2 cellular contexts compared by ENCODE assay signal in the genomic region with DNA sequence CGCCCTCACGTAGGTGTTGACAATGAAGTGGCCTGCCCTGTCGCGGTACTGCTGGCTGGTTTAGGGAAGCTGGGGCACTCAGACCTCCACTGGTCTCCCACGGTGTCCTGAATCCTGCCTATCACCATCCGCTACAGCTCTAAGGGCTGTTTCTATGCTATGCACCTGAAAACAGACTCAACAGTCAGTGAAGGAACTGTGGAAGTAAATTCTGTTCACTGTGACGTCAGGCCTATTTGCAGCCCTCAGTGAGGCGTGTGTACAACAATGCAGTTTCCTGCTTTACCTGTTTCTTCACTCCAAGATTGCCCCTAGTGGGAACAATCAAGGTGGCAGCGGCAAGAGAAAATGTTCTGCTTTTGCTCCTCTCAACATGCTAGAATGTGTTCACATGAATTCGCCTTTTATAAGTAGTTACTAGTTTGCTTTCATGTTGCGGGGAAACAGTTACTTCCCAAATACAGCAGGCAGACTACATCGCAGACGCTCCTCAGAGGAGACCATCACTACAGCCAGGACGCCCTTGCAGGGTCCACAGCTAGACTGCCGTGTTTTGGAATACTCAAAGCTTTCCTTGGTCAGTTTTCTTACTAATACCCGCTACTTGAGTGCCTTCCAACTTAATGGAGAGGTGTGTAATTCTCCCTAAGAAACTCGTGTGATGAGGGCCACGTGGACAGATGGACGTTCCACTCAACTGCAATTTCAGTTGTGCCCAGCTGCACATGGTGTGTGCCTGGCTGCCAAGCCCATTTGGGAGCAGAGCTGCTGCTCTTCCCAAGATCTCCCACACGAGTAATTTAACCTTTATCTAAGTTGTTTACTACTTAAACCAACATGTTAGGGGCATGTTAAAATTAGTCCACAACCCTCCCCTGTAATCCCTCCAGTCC.
A peak's percentile ranks its signal among the peaks of the same experiment; 100 is the strongest.
TF ChIP-seq lines count a peak whose summit lies in the region.

No MANE protein-coding gene starts in this region.

TF ChIP-seq in A549, 52 proteins besides CTCF, POLR2A, EP300 and RAD21:
- TF ChIP-seq JUN (IDR thresholded peaks at IDR 0.05) (0 out of 5 replicates have a peak, but pooled peaks of 1 of the 2 experiments have one; percentile 7), NR3C1 (IDR thresholded peaks at IDR 0.05) (no peak)

TF ChIP-seq in GM12878, 131 proteins besides CTCF, POLR2A, EP300 and RAD21:
- TF ChIP-seq ATF7 (IDR thresholded peaks at IDR 0.05; ENCODE audit: low read depth) (0 out of 2 replicates have a peak, but pooled peaks have one; percentile 28), MTA3 (IDR thresholded peaks at IDR 0.05; ENCODE audit: borderline replicate concordance, low read length) (0 out of 2 replicates have a peak, but pooled peaks have one; percentile 10), TARDBP (IDR thresholded peaks at IDR 0.05; ENCODE audit: borderline replicate concordance) (no peak), TCF7 (IDR thresholded peaks at IDR 0.05; ENCODE audit: borderline replicate concordance) (0 out of 2 replicates have a peak, but pooled peaks have one; percentile 42), PAX8 (IDR thresholded peaks at IDR 0.05) (no peak), RBBP5 (conservative IDR thresholded peaks at IDR 0.05) (no peak), SUZ12 (IDR thresholded peaks at IDR 0.05; ENCODE audit: unreplicated experiment) (no peak), CREM (IDR thresholded peaks at IDR 0.05; ENCODE audit: low read depth) (peak; percentile 49; the same call in 1 of the 2 replicates)
- TF ChIP-seq, protein P1, sequence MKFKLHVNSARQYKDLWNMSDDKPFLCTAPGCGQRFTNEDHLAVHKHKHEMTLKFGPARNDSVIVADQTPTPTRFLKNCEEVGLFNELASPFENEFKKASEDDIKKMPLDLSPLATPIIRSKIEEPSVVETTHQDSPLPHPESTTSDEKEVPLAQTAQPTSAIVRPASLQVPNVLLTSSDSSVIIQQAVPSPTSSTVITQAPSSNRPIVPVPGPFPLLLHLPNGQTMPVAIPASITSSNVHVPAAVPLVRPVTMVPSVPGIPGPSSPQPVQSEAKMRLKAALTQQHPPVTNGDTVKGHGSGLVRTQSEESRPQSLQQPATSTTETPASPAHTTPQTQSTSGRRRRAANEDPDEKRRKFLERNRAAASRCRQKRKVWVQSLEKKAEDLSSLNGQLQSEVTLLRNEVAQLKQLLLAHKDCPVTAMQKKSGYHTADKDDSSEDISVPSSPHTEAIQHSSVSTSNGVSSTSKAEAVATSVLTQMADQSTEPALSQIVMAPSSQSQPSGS (IDR thresholded peaks at IDR 0.05; ENCODE audit: low read length) = peak; percentile 8; the same call in 1 of the 2 replicates
